In the genomic region with DNA sequence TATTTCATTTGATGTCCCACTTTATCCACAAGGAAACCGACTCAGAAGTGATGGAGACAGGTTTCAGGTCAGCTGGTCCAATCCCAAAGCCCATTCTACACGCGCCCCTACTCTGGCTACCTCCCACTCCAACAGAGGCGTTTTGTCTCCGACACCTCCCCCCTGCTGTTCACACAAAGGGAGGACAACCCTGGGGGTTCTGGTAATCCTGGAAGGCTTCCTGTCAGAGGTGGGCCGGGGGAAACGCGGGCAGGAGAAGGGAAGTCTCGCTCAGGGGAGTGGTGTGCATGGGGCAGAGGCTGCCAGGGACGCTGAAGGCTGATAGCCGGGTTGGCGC, we compare ENCODE assay signal across 1 cellular context.
A peak's percentile ranks its signal among the peaks of the same experiment; 100 is the strongest.
TF ChIP-seq lines count a peak whose summit lies in the region.

No MANE protein-coding gene starts in this region.

TF ChIP-seq in WTC11, 78 proteins besides CTCF, POLR2A, EP300 and RAD21 (continued from another document):
- TF ChIP-seq GTF2I (CRISPR knock-in tag; conservative IDR thresholded peaks at IDR 0.05) = no peak
- TF ChIP-seq ZNF423 (CRISPR knock-in tag; IDR thresholded peaks at IDR 0.05) = peak; percentile 98
- no peak for TF ChIP-seq ZNF671 (CRISPR knock-in tag; IDR thresholded peaks at IDR 0.05)
- TF ChIP-seq, protein P1, sequence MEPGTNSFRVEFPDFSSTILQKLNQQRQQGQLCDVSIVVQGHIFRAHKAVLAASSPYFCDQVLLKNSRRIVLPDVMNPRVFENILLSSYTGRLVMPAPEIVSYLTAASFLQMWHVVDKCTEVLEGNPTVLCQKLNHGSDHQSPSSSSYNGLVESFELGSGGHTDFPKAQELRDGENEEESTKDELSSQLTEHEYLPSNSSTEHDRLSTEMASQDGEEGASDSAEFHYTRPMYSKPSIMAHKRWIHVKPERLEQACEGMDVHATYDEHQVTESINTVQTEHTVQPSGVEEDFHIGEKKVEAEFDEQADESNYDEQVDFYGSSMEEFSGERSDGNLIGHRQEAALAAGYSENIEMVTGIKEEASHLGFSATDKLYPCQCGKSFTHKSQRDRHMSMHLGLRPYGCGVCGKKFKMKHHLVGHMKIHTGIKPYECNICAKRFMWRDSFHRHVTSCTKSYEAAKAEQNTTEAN (CRISPR knock-in tag; IDR thresholded peaks at IDR 0.05) = 0 out of 2 replicates have a peak, but pooled peaks have one; percentile 13
